In genomic region chr15:84714372-84714771, GRCh38 we compare ENCODE assay signal across 9 cellular contexts. TPM values are rescaled to one million over a fixed set of nuclear protein-coding genes. Genes with fewer than 3 reads are reported as not detected.
A peak's percentile ranks its signal among the peaks of the same experiment; 100 is the strongest.
DNase-seq lines count a peak whose midpoint lies in the region; ATAC-seq, FAIRE-seq and TF ChIP-seq lines count a peak whose summit lies in the region.
"Had no signal": no experiment of that assay in that cellular context is flagged by ENCODE, and none has a peak within 500 bp of the region (broad histone marks: within the 10 kb centered on the region; RNA-seq: fewer than 3 reads in every experiment).

No MANE protein-coding gene starts in this region.

- no peaks in the 10 kb centered on the region for H3K9me3 Mint-ChIP-seq in activated naive CD8-positive, alpha-beta T cell treated with anti-CD3 and anti-CD28 coated beads, Interleukin-2, amount 50 U/mL, for 24 hours

- in situ Hi-C loops in HAP-1 (cut with MboI; ENCODE audit: low sequenced_read_pairs) (no loop called here), KBM-7 (cut with MboI; ENCODE audit: low pct_unique_long_range_greater_than_20kb, low sequenced_read_pairs) (no loop called here)

- H3K4me1 ChIP-seq in A549 (peaks cover 19% of the 10 kb centered on the region), HAP-1 (peaks cover 15% of the 10 kb centered on the region), lower lobe of right lung (peaks cover 25% of the 10 kb centered on the region)

- no peak for ATAC-seq in A549
- no peak for ATAC-seq in activated naive CD8-positive, alpha-beta T cell treated with anti-CD3 and anti-CD28 coated beads, Interleukin-2, amount 50 U/mL, for 24 hours
- ATAC-seq in lower lobe of right lung, result no peak

- H3K36me3 ChIP-seq in HAP-1 (replicated peaks) (peaks cover 38% of the 10 kb centered on the region), lower lobe of right lung (peaks cover 28% of the 10 kb centered on the region)

- CTCF ChIA-PET in A549 (lab: Yijun Ruan, JAX), result interaction anchor here (0.7 to 3.0 kb wide), 6 partner anchors 21 to 699 kb away, joined by 3 to 27 read pairs (median 4); partner anchors contain the start of genes NMB and WDR73

- WGBS in A549 (ENCODE audit: missing lambda C conversion rate), result 69% methylated on average over 5 of the region's 5 CpGs

- H3K9me3 ChIP-seq in A549, result no peaks in the 10 kb centered on the region
- H3K9me3 ChIP-seq in HAP-1, result no peaks in the 10 kb centered on the region
- H3K9me3 ChIP-seq in lower lobe of right lung, result no peaks in the 10 kb centered on the region

- POLR2A ChIA-PET in A549 (lab: Yijun Ruan, JAX), result interaction anchor here (0.8 to 6.0 kb wide), 2 partner anchors 20 to 38 kb away, joined by 3 to 119 read pairs; no protein-coding TSS in a partner anchor

- FAIRE-seq in A549 (lab: Jason Lieb, UNC), result no peak

- H3K27me3 ChIP-seq in HAP-1 (ENCODE audit: low read depth), result no peaks in the 10 kb centered on the region
- H3K27me3 ChIP-seq in lower lobe of right lung (ENCODE audit: low read depth), result no peaks in the 10 kb centered on the region

- H3K4me1 Mint-ChIP-seq in activated naive CD8-positive, alpha-beta T cell treated with anti-CD3 and anti-CD28 coated beads, Interleukin-2, amount 50 U/mL, for 24 hours, result peaks cover 44% of the 10 kb centered on the region

- intact Hi-C loops in lower lobe of right lung (cut with DNase I), result no loop called here

- H3K4me3 Mint-ChIP-seq in activated naive CD8-positive, alpha-beta T cell treated with anti-CD3 and anti-CD28 coated beads, Interleukin-2, amount 50 U/mL, for 24 hours, result peak overlapping the region; percentile 92

- peaks cover 19% of the 10 kb centered on the region for H3K36me3 Mint-ChIP-seq in activated naive CD8-positive, alpha-beta T cell treated with anti-CD3 and anti-CD28 coated beads, Interleukin-2, amount 50 U/mL, for 24 hours (ENCODE audit: low read depth)

- H3K27ac ChIP-seq in A549 (peak overlapping the region; percentile 91 to 99; a peak in 2 of 6 replicates), lower lobe of right lung (no peak overlapping the region)

- no peak for TF ChIP-seq RAD21 in A549 (conservative IDR thresholded peaks at IDR 0.05 in 1 of 2, IDR thresholded peaks at IDR 0.05 in 1 of 2)

- DNase-seq in A549 (ENCODE audit: low read depth in 1 of 2, low spot score in 1 of 2) (no peak), HAP-1 (ENCODE audit: low spot score in 2 of 2) (no peak), lower lobe of right lung (no peak), COR-L47 (lab: John Stamatoyannopoulos, UW) (no peak), KBM-7 (no peak), AG08396 (ENCODE audit: low spot score) (no peak), DMS114 treated with DMSO at 0.1 percent for 48 hours (lab: John Stamatoyannopoulos, UW; ENCODE audit: unreplicated experiment) (no peak)
- no peak for DNase-seq in activated naive CD8-positive, alpha-beta T cell treated with anti-CD3 and anti-CD28 coated beads, Interleukin-2, amount 50 U/mL, for 24 hours
- DNase-seq: NCI-H2171 treated with DMSO at 0.1 percent for 48 hours had no signal

- no peak for TF ChIP-seq EP300 in A549 (IDR thresholded peaks at IDR 0.05)

- no peak for TF ChIP-seq POLR2A in A549 (IDR thresholded peaks at IDR 0.05; ENCODE audit: low read length)

- H3K27me3 Mint-ChIP-seq in activated naive CD8-positive, alpha-beta T cell treated with anti-CD3 and anti-CD28 coated beads, Interleukin-2, amount 50 U/mL, for 24 hours, result no peaks in the 10 kb centered on the region

- H3K4me3 ChIP-seq in A549 (peak overlapping the region; percentile 91), HAP-1 (peak overlapping the region; percentile 89), lower lobe of right lung (peak overlapping the region; percentile 97)

- peak overlapping the region; percentile 96 for H3K4me2 ChIP-seq in A549

- TF ChIP-seq CTCF in A549 (IDR thresholded peaks at IDR 0.05), result no peak
- TF ChIP-seq CTCF in lower lobe of right lung (IDR thresholded peaks at IDR 0.05), result no peak

- no peak overlapping the region for H3K27ac Mint-ChIP-seq in activated naive CD8-positive, alpha-beta T cell treated with anti-CD3 and anti-CD28 coated beads, Interleukin-2, amount 50 U/mL, for 24 hours

TF ChIP-seq in A549, 52 proteins besides CTCF, POLR2A, EP300 and RAD21:
- TF ChIP-seq ZFP36 (IDR thresholded peaks at IDR 0.05; ENCODE audit: borderline replicate concordance, partially characterized antibody) (peak; percentile 56), RFX5 (IDR thresholded peaks at IDR 0.05) (no peak), EHMT2 (IDR thresholded peaks at IDR 0.05; ENCODE audit: low read depth) (no peak), HEYL (CRISPR knock-in tag; IDR thresholded peaks at IDR 0.05) (no peak)

RNA-seq across cellular contexts. Expression of gene SEC11A, which starts 1.6 kb away (rescaled TPM):
- polyA plus RNA-seq in A549 (2011; rRNA removed) (237 and 490 TPM in 2 replicates), A549 (2017; fragmentation: RNase III; extraction: RNeasy Plus Mini Kit Qiagen cat#74134 plus additional on column Dnase treatment) (369 to 396 TPM (median 380 TPM) in 3 replicates)
- polyA plus RNA-seq in A549 (2012; cell fraction: cytosol; rRNA removed), result 127 and 147 TPM in 2 replicates
- polyA plus RNA-seq in A549 (2012; cell fraction: nucleus; rRNA removed), result 50.4 and 80.1 TPM in 2 replicates
- polyA minus RNA-seq in A549 (2011; rRNA and poly(A)+ RNA removed), result 88.6 and 117 TPM in 2 replicates
- 205 TPM for total RNA-seq in lower lobe of right lung

RNA-seq across cellular contexts. Expression of gene ZNF592, which starts 34.0 kb away (rescaled TPM):
- 12.4 and 15.6 TPM in 2 replicates for polyA plus RNA-seq in A549 (2011; rRNA removed)
- polyA plus RNA-seq in A549 (2012; cell fraction: cytosol; rRNA removed), result 14.5 and 20.8 TPM in 2 replicates
- 29.2 and 40.6 TPM in 2 replicates for polyA plus RNA-seq in A549 (2012; cell fraction: nucleus; rRNA removed)
- 12.9 to 14.3 TPM (median 13.9 TPM) in 3 replicates for polyA plus RNA-seq in A549 (2017; fragmentation: RNase III; extraction: RNeasy Plus Mini Kit Qiagen cat#74134 plus additional on column Dnase treatment)
- 25.7 and 27.9 TPM in 2 replicates for polyA minus RNA-seq in A549 (2011; rRNA and poly(A)+ RNA removed)
- 34.8 TPM for total RNA-seq in lower lobe of right lung

RNA-seq across cellular contexts. Expression of gene NMB, which starts 56.4 kb away (rescaled TPM):
- polyA plus RNA-seq in A549 (2011; rRNA removed) (10.1 and 16.1 TPM in 2 replicates), A549 (2017; fragmentation: RNase III; extraction: RNeasy Plus Mini Kit Qiagen cat#74134 plus additional on column Dnase treatment) (13.2 to 22.4 TPM (median 18.5 TPM) in 3 replicates)
- polyA plus RNA-seq in A549 (2012; cell fraction: cytosol; rRNA removed), result 11.1 and 15.9 TPM in 2 replicates
- 9.6 and 10.3 TPM in 2 replicates for polyA plus RNA-seq in A549 (2012; cell fraction: nucleus; rRNA removed)
- polyA minus RNA-seq in A549 (2011; rRNA and poly(A)+ RNA removed), result 3.5 and 5.7 TPM in 2 replicates
- 10.4 TPM for total RNA-seq in lower lobe of right lung
